2 cellular contexts compared by ENCODE assay signal in genomic region chr14:22854296-22854695, GRCh38. TPM values are rescaled to one million over a fixed set of nuclear protein-coding genes. Genes with fewer than 3 reads are reported as not detected.
"Had no signal": no experiment of that assay in that cellular context is flagged by ENCODE, and none has a peak within 500 bp of the region (broad histone marks: within the 10 kb centered on the region; RNA-seq: fewer than 3 reads in every experiment).

No MANE protein-coding gene starts in this region.

RNA-seq across cellular contexts. Expression of gene MMP14, which starts 17.9 kb away (rescaled TPM):
- polyA plus RNA-seq: IgD-negative memory B cell had no signal

RNA-seq across cellular contexts. Expression of gene REM2, which starts 28.7 kb away (rescaled TPM):
- total RNA-seq: HT1080 had no signal
